Comparison of ENCODE assay signal across 25 cellular contexts in the genomic region with DNA sequence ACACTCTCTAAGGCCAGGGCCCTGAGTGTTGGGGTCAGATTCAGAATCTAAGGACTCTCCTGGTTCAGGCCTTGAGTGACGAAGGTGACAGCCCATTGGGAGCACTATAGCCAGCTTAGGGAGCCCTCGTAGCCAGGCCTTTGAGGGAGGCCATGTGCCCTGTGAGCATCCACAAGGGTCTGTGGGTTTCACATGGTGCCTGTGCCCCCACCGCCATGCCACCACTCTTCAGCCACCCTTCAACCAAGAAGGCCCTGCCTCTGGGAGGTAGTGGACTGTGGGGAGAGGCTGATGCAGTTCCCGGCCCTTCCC. TPM values are rescaled to one million over a fixed set of nuclear protein-coding genes. Genes with fewer than 3 reads are reported as not detected.
A peak's percentile ranks its signal among the peaks of the same experiment; 100 is the strongest.
DNase-seq lines count a peak whose midpoint lies in the region; ATAC-seq and TF ChIP-seq lines count a peak whose summit lies in the region.
"Had no signal": no experiment of that assay in that cellular context is flagged by ENCODE, and none has a peak within 500 bp of the region (broad histone marks: within the 10 kb centered on the region; RNA-seq: fewer than 3 reads in every experiment).

No MANE protein-coding gene starts in this region.

- TF ChIP-seq CTCF in neural crest cell (conservative IDR thresholded peaks at IDR 0.05) (no peak), mammary epithelial cell (conservative IDR thresholded peaks at IDR 0.05 in 1 of 2, IDR thresholded peaks at IDR 0.05 in 1 of 2; ENCODE audit: extremely low read depth in 1 of 2, insufficient read depth in 1 of 2, low read depth in 1 of 2, low read length in 2 of 2) (no peak)

- peaks cover 10% of the 10 kb centered on the region for H3K36me3 Mint-ChIP-seq in neural crest cell (ENCODE audit: low read depth)
- H3K36me3 Mint-ChIP-seq: activated naive CD8-positive, alpha-beta T cell had no signal

- CTCF ChIA-PET in mammary epithelial cell (lab: Charles Lee; ENCODE audit: low non-redundant PET): no interaction called here

- H3K36me3 ChIP-seq in adipocyte (ENCODE audit: control insufficient read depth, insufficient read depth, low read length, severe bottlenecking) (peaks cover 15% of the 10 kb centered on the region), mammary epithelial cell (ENCODE audit: insufficient read depth, low read length) (no peaks in the 10 kb centered on the region)

- intact Hi-C loops in mammary epithelial cell (cut with micrococcal nuclease): loop anchor here (5.0 kb wide), 1 partner anchor 44 kb away; no protein-coding TSS in a partner anchor

- in situ Hi-C loops in mammary epithelial cell (cut with MboI; ENCODE audit: low sequenced_read_pairs in 2 of 2): no loop called here

- H3K4me3 ChIP-seq in adipocyte (ENCODE audit: low read length): no peak overlapping the region
- no peak overlapping the region for H3K4me3 ChIP-seq in mammary epithelial cell (replicated peaks in 1 of 3; ENCODE audit: insufficient read depth in 1 of 3, low read depth in 2 of 3, low read length in 3 of 3)
- H3K4me3 ChIP-seq: GM23338, left lung, smooth muscle cell had no signal

- H3K4me3 Mint-ChIP-seq in neural crest cell: peak overlapping the region; percentile 27
- H3K4me3 Mint-ChIP-seq: activated naive CD8-positive, alpha-beta T cell; CD4-positive, CD25-positive, alpha-beta regulatory T cell; GM23338 had no signal

- ATAC-seq in HG02840 (IDR thresholded peaks at IDR 0.05; ENCODE audit: low FRiP score, unreplicated experiment) (no peak), GM18858 (IDR thresholded peaks at IDR 0.05; ENCODE audit: unreplicated experiment) (no peak)
- ATAC-seq: GM23338, left lung, Panc1 had no signal

- H4K20me1 ChIP-seq in mammary epithelial cell (ENCODE audit: insufficient read depth, low read length): no peaks in the 10 kb centered on the region

- no peaks in the 10 kb centered on the region for H3K79me2 ChIP-seq in mammary epithelial cell (ENCODE audit: insufficient read depth, low read length)

- no TSS peak for BruUV-seq in mammary epithelial cell (replicated peaks; lab: Mats Ljungman, UMichigan)

- H3K4me1 Mint-ChIP-seq in neural crest cell: peaks cover 11% of the 10 kb centered on the region

- H3K27ac Mint-ChIP-seq in neural crest cell (ENCODE audit: unreplicated experiment): no peak overlapping the region
- H3K27ac Mint-ChIP-seq: activated naive CD8-positive, alpha-beta T cell; GM23338 had no signal

- DNase-seq in stimulated activated CD4-positive, alpha-beta T cell treated with anti-CD3 and anti-CD28 coated beads, Interleukin-15, amount 100 ng/mL, for 24 hours: peak; percentile 1
- DNase-seq in stimulated activated CD4-positive, alpha-beta T cell treated with anti-CD3 and anti-CD28 coated beads, Interleukin-12 subunit alpha, Interleukin-12 subunit beta, amount 100 ng/mL, for 4 hours: no peak
- DNase-seq in adipocyte (ENCODE audit: low read depth): no peak
- DNase-seq in neural crest cell (ENCODE audit: low read depth, low spot score): peak; percentile 1
- peak; percentile 22 for DNase-seq in ureter (ENCODE audit: low spot score)
- DNase-seq in mammary epithelial cell: no peak
- DNase-seq: activated CD8-positive, alpha-beta memory T cell treated with anti-CD3 and anti-CD28 coated beads for 24 hours; CD4-positive, CD25-positive, alpha-beta regulatory T cell; DMS153; GDM1; Karpas-422; midbrain; NCI-H1092; NCI-H1930; NCI-H446 had no signal

- dilution Hi-C loops in mammary epithelial cell (cut with HindIII; ENCODE audit: low sequenced_read_pairs): no loop called here

- H3K27me3 ChIP-seq in adipocyte (replicated peaks; ENCODE audit: control insufficient read depth, insufficient read depth, low read length) (no peaks in the 10 kb centered on the region), mammary epithelial cell (ENCODE audit: insufficient read depth, low read length) (no peaks in the 10 kb centered on the region)

- no peak overlapping the region for H3K27ac ChIP-seq in mammary epithelial cell (ENCODE audit: insufficient read depth, low read depth, low read length)
- H3K27ac ChIP-seq: left lung had no signal

- H3K9me3 ChIP-seq in adipocyte (ENCODE audit: control insufficient read depth, low read length) (no peaks in the 10 kb centered on the region), mammary epithelial cell (replicated peaks; ENCODE audit: insufficient read depth, low read length) (no peaks in the 10 kb centered on the region)
- H3K9me3 ChIP-seq: left lung had no signal

- H3K4me1 ChIP-seq in adipocyte (ENCODE audit: control insufficient read depth, insufficient read depth, low read length) (peaks cover 38% of the 10 kb centered on the region), mammary epithelial cell (ENCODE audit: insufficient read depth, low read length) (no peaks in the 10 kb centered on the region)

- no peak overlapping the region for H3K4me2 ChIP-seq in mammary epithelial cell (ENCODE audit: insufficient read depth, low read depth, low read length)
- H3K4me2 ChIP-seq: GM23338, smooth muscle cell had no signal

- peak overlapping the region; percentile 64 for H3K9ac ChIP-seq in adipocyte (ENCODE audit: low read length)
- no peak overlapping the region for H3K9ac ChIP-seq in mammary epithelial cell (ENCODE audit: insufficient read depth, low read length)

- peaks cover 7% of the 10 kb centered on the region for H3K27me3 Mint-ChIP-seq in neural crest cell (ENCODE audit: low read depth)
- H3K27me3 Mint-ChIP-seq: activated naive CD8-positive, alpha-beta T cell; CD4-positive, CD25-positive, alpha-beta regulatory T cell had no signal

- no peaks in the 10 kb centered on the region for H3K9me3 Mint-ChIP-seq in neural crest cell

- no peak overlapping the region for H2AFZ ChIP-seq in mammary epithelial cell (ENCODE audit: low read depth, low read length)
- H2AFZ ChIP-seq: GM23338 had no signal

- WGBS in mammary epithelial cell (ENCODE audit: low coverage, missing lambda C conversion rate): no CpG with 5 or more reads among the region's 4 CpGs

RNA-seq across cellular contexts. Expression of gene TSPAN3, which starts 37.5 kb away (rescaled TPM):
- total RNA-seq in neural crest cell: 258 and 259 TPM in 2 replicates
- total RNA-seq in ureter: 166 TPM
- total RNA-seq in mammary epithelial cell: 100 to 1,000 TPM in 1 of 2 donors, 10 to 100 TPM in 1; 80.0 to 100 TPM
- polyA plus RNA-seq in mammary epithelial cell: 148 TPM
- 227 TPM for polyA minus RNA-seq in mammary epithelial cell

RNA-seq across cellular contexts. Expression of gene PSTPIP1, which starts 38.4 kb away (rescaled TPM):
- 0.84 and 1.5 TPM in 2 replicates for total RNA-seq in neural crest cell
- total RNA-seq in ureter: 12.3 TPM
- total RNA-seq in mammary epithelial cell: 1 to 10 TPM in 1 of 2 donors, under 1 TPM in 1; 0.67 to 3.5 TPM
- polyA plus RNA-seq in mammary epithelial cell: 2.1 TPM
- polyA minus RNA-seq in mammary epithelial cell: 3.3 TPM
- total RNA-seq: SK-MEL-5, smooth muscle cell, temporal lobe had no signal
- polyA plus RNA-seq: neural cell had no signal

Comparison
In these comparisons a context has a peak if more than half of its experiments do, and no peak if none do; other contexts are left out.
1. DNase-seq: peak in stimulated activated CD4-positive, alpha-beta T cell treated with anti-CD3 and anti-CD28 coated beads, Interleukin-15, amount 100 ng/mL, for 24 hours (single experiment), neural crest cell (single experiment) and ureter (single experiment); none in stimulated activated CD4-positive, alpha-beta T cell treated with anti-CD3 and anti-CD28 coated beads, Interleukin-12 subunit alpha, Interleukin-12 subunit beta, amount 100 ng/mL, for 4 hours (single experiment), adipocyte (single experiment) and mammary epithelial cell (single experiment).